11 cellular contexts compared by ENCODE assay signal in the genomic region with DNA sequence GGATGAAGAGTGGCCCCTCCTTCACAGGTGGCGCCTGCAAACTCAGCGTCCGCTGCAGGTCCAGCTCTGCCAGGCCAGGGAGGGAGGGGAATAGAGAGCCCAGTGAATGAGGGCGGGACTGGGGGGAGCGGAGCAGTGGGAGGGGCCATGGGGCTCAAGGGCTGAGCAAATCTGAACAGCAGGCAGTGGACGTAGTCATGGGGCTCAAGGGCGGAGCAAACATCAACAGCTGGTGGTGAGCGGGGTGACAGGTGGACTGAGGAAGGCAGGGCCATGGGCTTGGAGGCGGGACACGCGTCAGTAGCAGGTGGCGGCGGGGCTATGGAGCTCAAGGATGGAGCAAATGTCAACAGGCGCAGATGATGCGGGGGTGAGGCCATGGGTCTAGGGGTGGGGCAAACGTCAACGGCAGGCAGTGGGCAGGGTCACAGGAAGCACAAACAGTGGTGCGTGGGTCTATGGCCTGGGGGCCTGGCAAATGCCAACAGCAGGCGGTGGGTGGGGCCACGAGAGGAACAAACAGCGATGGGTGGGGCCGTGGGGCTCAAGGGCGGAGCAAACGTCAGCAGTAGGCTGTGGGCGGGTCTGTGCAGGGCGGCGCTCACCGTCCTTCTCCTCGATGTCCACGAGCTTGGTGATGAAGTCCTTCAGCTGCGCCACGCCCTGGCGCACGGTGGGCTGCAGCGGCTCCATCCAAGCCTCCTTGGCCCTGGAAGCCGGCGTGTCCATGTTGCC. TPM values are rescaled to one million over a fixed set of nuclear protein-coding genes. Genes with fewer than 3 reads are reported as not detected.
A peak's percentile ranks its signal among the peaks of the same experiment; 100 is the strongest.
DNase-seq lines count a peak whose midpoint lies in the region; ATAC-seq and TF ChIP-seq lines count a peak whose summit lies in the region.
"Not testable (repeated sequence)": the region's sequence is repeated elsewhere in the genome, so short reads cannot be mapped to it uniquely, and the experiment has no call there.
"Had no signal": no experiment of that assay in that cellular context is flagged by ENCODE, and none has a peak within 500 bp of the region (broad histone marks: within the 10 kb centered on the region; RNA-seq: fewer than 3 reads in every experiment).

No MANE protein-coding gene starts in this region.

- not testable (repeated sequence) for H3K27ac ChIP-seq in heart left ventricle, psoas muscle

- H3K27ac Mint-ChIP-seq in activated CD4-positive, alpha-beta T cell treated with anti-CD3 and anti-CD28 coated beads for 36 hours, result not testable (repeated sequence)

- POLR2A ChIA-PET in activated CD4-positive, alpha-beta T cell treated with anti-CD3 and anti-CD28 coated beads for 36 hours (lab: Charles Lee), result not testable (repeated sequence)

- not testable (repeated sequence) for TF ChIP-seq POLR2A in heart left ventricle (IDR thresholded peaks at IDR 0.05)

- DNase-seq in activated CD4-positive, alpha-beta T cell treated with anti-CD3 and anti-CD28 coated beads for 36 hours, result peak; percentile 54
- not testable (repeated sequence) for DNase-seq in heart left ventricle, psoas muscle

- ATAC-seq in GM18498 (IDR thresholded peaks at IDR 0.05; ENCODE audit: unreplicated experiment), result peak; percentile 79
- peak; percentile 75 for ATAC-seq in GM19372 (IDR thresholded peaks at IDR 0.05; ENCODE audit: low read depth, unreplicated experiment)
- ATAC-seq in GM21723 (IDR thresholded peaks at IDR 0.05; ENCODE audit: unreplicated experiment), result peak; percentile 79
- peak; percentile 66 for ATAC-seq in HG02943 (IDR thresholded peaks at IDR 0.05; ENCODE audit: low read depth, unreplicated experiment)
- peak; percentile 77 for ATAC-seq in HG03432 (IDR thresholded peaks at IDR 0.05; ENCODE audit: unreplicated experiment)
- ATAC-seq in activated CD4-positive, alpha-beta T cell treated with anti-CD3 and anti-CD28 coated beads for 36 hours, result peak; percentile 80
- ATAC-seq in heart left ventricle, result peak; percentile 89 to 94 (median 94)
- ATAC-seq in psoas muscle, result peak; percentile 93 to 94 (median 94)

- H3K27me3 ChIP-seq in heart left ventricle; psoas muscle (ENCODE audit: insufficient read depth in 3 of 3, low read length in 2 of 3): not testable (repeated sequence)

- H3K36me3 Mint-ChIP-seq in activated CD4-positive, alpha-beta T cell treated with anti-CD3 and anti-CD28 coated beads for 36 hours (ENCODE audit: low read depth), result not testable (repeated sequence)

- not testable (repeated sequence) for H3K9me3 ChIP-seq in heart left ventricle, psoas muscle

- intact Hi-C loops in activated CD4-positive, alpha-beta T cell treated with anti-CD3 and anti-CD28 coated beads for 36 hours (cut with DNase I, micrococcal nuclease); heart left ventricle (cut with DNase I); psoas muscle (cut with DNase I): not testable (repeated sequence)

- WGBS in heart left ventricle, 4 donors, result no CpG with 5 or more reads among the region's 37 CpGs
- no CpG with 5 or more reads among the region's 37 CpGs for WGBS in psoas muscle, 3 donors

- H3K4me1 Mint-ChIP-seq in activated CD4-positive, alpha-beta T cell treated with anti-CD3 and anti-CD28 coated beads for 36 hours, result not testable (repeated sequence)

- CTCF ChIA-PET in activated CD4-positive, alpha-beta T cell treated with anti-CD3 and anti-CD28 coated beads for 36 hours (lab: Charles Lee), result not testable (repeated sequence)

- H3K4me3 Mint-ChIP-seq in activated CD4-positive, alpha-beta T cell treated with anti-CD3 and anti-CD28 coated beads for 36 hours, result not testable (repeated sequence)

- not testable (repeated sequence) for H3K36me3 ChIP-seq in heart left ventricle; psoas muscle (ENCODE audit: insufficient read depth in 1 of 2, low read depth in 1 of 2)

- H3K4me3 ChIP-seq in heart left ventricle, psoas muscle: not testable (repeated sequence)

- not testable (repeated sequence) for H3K4me1 ChIP-seq in heart left ventricle, psoas muscle

- not testable (repeated sequence) for H3K9me3 Mint-ChIP-seq in activated CD4-positive, alpha-beta T cell treated with anti-CD3 and anti-CD28 coated beads for 36 hours (ENCODE audit: low read depth)

- not testable (repeated sequence) for H3K27me3 Mint-ChIP-seq in activated CD4-positive, alpha-beta T cell treated with anti-CD3 and anti-CD28 coated beads for 36 hours

- not testable (repeated sequence) for TF ChIP-seq CTCF in heart left ventricle (IDR thresholded peaks at IDR 0.05); psoas muscle (IDR thresholded peaks at IDR 0.05)

RNA-seq across cellular contexts. Expression of a gene that starts 17.0 kb away (rescaled TPM):
- 10 to 100 TPM; 20.0 to 38.2 TPM for total RNA-seq in activated CD4-positive, alpha-beta T cell treated with anti-CD3 and anti-CD28 coated beads for 36 hours
- total RNA-seq in heart left ventricle (10 to 100 TPM in 1 of 9 donors, 1 to 10 TPM in 6, under 1 TPM in 1, not detected in 1; 0.79 to 12.9 (median 3.3) TPM), psoas muscle (1 to 10 TPM; 1.4 to 5.0 (median 3.3) TPM)
- polyA plus RNA-seq in heart left ventricle (1 to 10 TPM in 1 of 2 donors, under 1 TPM in 1; 0.98 to 5.1 TPM), psoas muscle (1 to 10 TPM; 1.3 to 1.9 (median 1.6) TPM)
- total RNA-seq: ascending aorta had no signal

RNA-seq across cellular contexts. Expression of a gene that starts 38.3 kb away (rescaled TPM):
- not detected for total RNA-seq in activated CD4-positive, alpha-beta T cell treated with anti-CD3 and anti-CD28 coated beads for 36 hours
- total RNA-seq in heart left ventricle (not detected), psoas muscle (not detected)
- polyA plus RNA-seq in heart left ventricle (not detected), psoas muscle (not detected)
- total RNA-seq: ascending aorta, endothelial cell of umbilical vein, thyroid gland had no signal
- polyA plus RNA-seq: endothelial cell of umbilical vein had no signal

RNA-seq across cellular contexts. Expression of a gene that starts 45.9 kb away (rescaled TPM):
- 1 to 10 TPM in 1 of 2 experiments, not detected in 1; 4.0 TPM for total RNA-seq in activated CD4-positive, alpha-beta T cell treated with anti-CD3 and anti-CD28 coated beads for 36 hours
- total RNA-seq in heart left ventricle (10 to 100 TPM in 7 of 9 donors, 1 to 10 TPM in 2; 6.0 to 29.2 (median 12.8) TPM), psoas muscle (1 to 10 TPM; 1.9 to 8.0 (median 6.8) TPM)
- polyA plus RNA-seq in heart left ventricle (10 to 100 TPM in 1 of 2 donors, 1 to 10 TPM in 1; 8.3 to 30.9 TPM), psoas muscle (10 to 100 TPM; 11.7 to 18.3 (median 14.6) TPM)
